In the genomic region with DNA sequence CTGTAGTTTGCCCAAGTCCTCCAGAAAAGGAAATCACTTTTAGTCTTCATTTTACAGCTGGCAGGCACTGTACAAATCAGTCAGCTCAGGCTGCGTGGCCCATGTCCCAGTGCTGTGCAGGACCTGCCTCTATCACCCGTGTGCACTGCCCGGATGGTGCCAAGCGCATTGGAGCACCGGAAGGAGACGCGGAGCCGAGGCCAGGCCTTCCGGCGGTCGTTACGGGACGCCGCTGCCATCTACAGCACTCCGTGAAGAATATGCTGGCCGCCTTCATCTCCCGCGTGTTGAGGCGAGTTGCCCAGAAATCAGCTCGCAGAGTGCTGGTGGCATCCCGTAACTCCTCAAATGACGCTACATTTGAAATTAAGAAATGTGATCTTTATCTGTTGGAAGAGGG, we compare ENCODE assay signal across 17 cellular contexts. TPM values are rescaled to one million over a fixed set of nuclear protein-coding genes. Genes with fewer than 3 reads are reported as not detected.
DNase-seq lines count a peak whose midpoint lies in the region; ATAC-seq and TF ChIP-seq lines count a peak whose summit lies in the region.
"Had no signal": no experiment of that assay in that cellular context is flagged by ENCODE, and none has a peak within 500 bp of the region (broad histone marks: within the 10 kb centered on the region; RNA-seq: fewer than 3 reads in every experiment).

Gene PDHA2, plus strand, starts transcription at position 203 of the 400 bp plus-strand sequence. Its CDS starts 58 bp downstream, at position 261.

- H3K23ac ChIP-seq in H9 (ENCODE audit: insufficient read length, low read depth, low read length) (no peak within 1 kb of the TSS), mesendoderm (ENCODE audit: low read length) (no peak within 1 kb of the TSS)

- no peak within 1 kb of the TSS for H2AFZ ChIP-seq in H9 (ENCODE audit: low read length)
- no peak within 1 kb of the TSS for H2AFZ ChIP-seq in PC-9

- no peak for TF ChIP-seq POLR2A in esophagus muscularis mucosa (IDR thresholded peaks at IDR 0.05; ENCODE audit: low read depth)

- H3K4me3 Mint-ChIP-seq in H9, result no peak within 1 kb of the TSS
- no peak within 1 kb of the TSS for H3K4me3 Mint-ChIP-seq in chondrocyte (ENCODE audit: unreplicated experiment)
- H3K4me3 Mint-ChIP-seq: CD8-positive, alpha-beta memory T cell had no signal

- H3F3A ChIP-seq in PC-9 (ENCODE audit: insufficient read depth, low read depth), result no peaks in the 10 kb centered on the region

- no peaks in the 10 kb centered on the region for H3K9me2 ChIP-seq in PC-9 (ENCODE audit: insufficient read depth)

- H3K4ac ChIP-seq in H9 (ENCODE audit: low read depth, low read length), result no peak within 1 kb of the TSS
- H3K4ac ChIP-seq in mesendoderm (ENCODE audit: low read depth, low read length), result no peak within 1 kb of the TSS

- no TSS peak for BruUV-seq in PC-9 (replicated peaks; lab: Mats Ljungman, UMichigan)

- no peak within 1 kb of the TSS for H4K5ac ChIP-seq in H9 (ENCODE audit: insufficient read length, low read depth, low read length)
- no peak within 1 kb of the TSS for H4K5ac ChIP-seq in mesendoderm (ENCODE audit: low read length)

- no peaks in the 10 kb centered on the region for H3K79me2 ChIP-seq in H9 (ENCODE audit: insufficient read depth, low read length)
- no peaks in the 10 kb centered on the region for H3K79me2 ChIP-seq in mesendoderm (ENCODE audit: control insufficient read depth, insufficient read depth, low read length)
- H3K79me2 ChIP-seq in PC-9 (ENCODE audit: low read depth), result no peaks in the 10 kb centered on the region

- peaks cover 3% of the 10 kb centered on the region; the same call in 1 of the 2 replicates for H3K4me1 ChIP-seq in H9 (ENCODE audit: insufficient read depth, low read length)
- H3K4me1 ChIP-seq in mesendoderm (ENCODE audit: control insufficient read depth, low read depth, low read length), result no peaks in the 10 kb centered on the region
- no peaks in the 10 kb centered on the region for H3K4me1 ChIP-seq in PC-9 (replicated peaks; ENCODE audit: insufficient read depth)
- H3K4me1 ChIP-seq in esophagus muscularis mucosa, result no peaks in the 10 kb centered on the region
- H3K4me1 ChIP-seq: A549 had no signal

- H3K4me3 ChIP-seq in mesendoderm (ENCODE audit: low read length), result no peak within 1 kb of the TSS
- H3K4me3 ChIP-seq in PC-9, result no peak within 1 kb of the TSS
- H3K4me3 ChIP-seq in esophagus muscularis mucosa, result no peak within 1 kb of the TSS
- H3K4me3 ChIP-seq: A549, K562 had no signal

- H3K18ac ChIP-seq in H9 (ENCODE audit: insufficient read length, low read depth, low read length) (no peak within 1 kb of the TSS), mesendoderm (ENCODE audit: low read length) (no peak within 1 kb of the TSS)

- H3K9me3 ChIP-seq in H9 (ENCODE audit: control insufficient read depth, low read depth, low read length), result no peaks in the 10 kb centered on the region
- H3K9me3 ChIP-seq in PC-9 (ENCODE audit: insufficient read depth, low read depth), result no peaks in the 10 kb centered on the region
- H3K9me3 ChIP-seq in esophagus muscularis mucosa, result no peaks in the 10 kb centered on the region
- H3K9me3 ChIP-seq: A549 had no signal

- no peak within 1 kb of the TSS for H2AK5ac ChIP-seq in H9 (ENCODE audit: insufficient read length, low read length)
- no peak within 1 kb of the TSS for H2AK5ac ChIP-seq in mesendoderm (ENCODE audit: low read length)

- DNase-seq in H9 (peak; percentile 26), chondrocyte (ENCODE audit: low spot score) (peak; percentile 70), mesendoderm (no peak), sciatic nerve (ENCODE audit: low spot score) (peak; percentile 42), AG08395 (ENCODE audit: low spot score) (no peak), PC-9 (no peak), COR-L47 (lab: John Stamatoyannopoulos, UW) (no peak), esophagus muscularis mucosa (ENCODE audit: extremely low spot score) (no peak)
- DNase-seq: CD8-positive, alpha-beta memory T cell; DMS 273 treated with DMSO at 0.1 percent for 48 hours had no signal

- H3K79me1 ChIP-seq in H9 (ENCODE audit: insufficient read depth, low read depth, low read length, poor library complexity, severe bottlenecking) (no peaks in the 10 kb centered on the region), mesendoderm (ENCODE audit: low read length) (no peaks in the 10 kb centered on the region)

- H3K9ac ChIP-seq in H9 (ENCODE audit: extremely low read depth, insufficient read length, low read length), result no peak within 1 kb of the TSS
- no peak within 1 kb of the TSS for H3K9ac ChIP-seq in mesendoderm (ENCODE audit: low read length)

- intact Hi-C loops in sciatic nerve (cut with DNase I) (no loop called here), PC-9 (cut with micrococcal nuclease; ENCODE audit: unreplicated experiment) (no loop called here), esophagus muscularis mucosa (cut with DNase I) (no loop called here)

- H3K27ac ChIP-seq in H9 (ENCODE audit: insufficient read length, low read depth, low read length), result no peak within 1 kb of the TSS
- no peak within 1 kb of the TSS for H3K27ac ChIP-seq in mesendoderm (ENCODE audit: low read depth, low read length)
- no peak within 1 kb of the TSS for H3K27ac ChIP-seq in PC-9
- H3K27ac ChIP-seq in esophagus muscularis mucosa (replicated peaks in 1 of 4), result no peak within 1 kb of the TSS
- H3K27ac ChIP-seq: A549 had no signal

- H3K27me3 Mint-ChIP-seq in H9 (ENCODE audit: low read depth) (no peaks in the 10 kb centered on the region), chondrocyte (ENCODE audit: low read depth) (no peaks in the 10 kb centered on the region)
- H3K27me3 Mint-ChIP-seq: CD8-positive, alpha-beta memory T cell had no signal

- peak within 1 kb of the TSS in 1 of 3 experiments; percentile 84; a peak in 2 of 7 replicates for H3K27ac Mint-ChIP-seq in H9
- no peak within 1 kb of the TSS for H3K27ac Mint-ChIP-seq in chondrocyte (ENCODE audit: unreplicated experiment)
- H3K27ac Mint-ChIP-seq: CD8-positive, alpha-beta memory T cell had no signal

- no peak within 1 kb of the TSS for H2BK5ac ChIP-seq in H9 (ENCODE audit: insufficient read length, low read length)
- no peak within 1 kb of the TSS for H2BK5ac ChIP-seq in mesendoderm (ENCODE audit: low read length)

- H3K27me3 ChIP-seq in H9 (ENCODE audit: insufficient read depth, low read length) (no peaks in the 10 kb centered on the region), mesendoderm (ENCODE audit: insufficient read depth, low read length, poor library complexity) (no peaks in the 10 kb centered on the region), PC-9 (ENCODE audit: insufficient read depth, low read depth) (no peaks in the 10 kb centered on the region), esophagus muscularis mucosa (no peaks in the 10 kb centered on the region)

- no peaks in the 10 kb centered on the region for H3K23me2 ChIP-seq in H9 (ENCODE audit: insufficient read length, low read depth, low read length, poor library complexity, severe bottlenecking)

- H4K20me1 ChIP-seq in H9 (ENCODE audit: control insufficient read depth, insufficient read depth, insufficient read length), result no peaks in the 10 kb centered on the region
- H4K20me1 ChIP-seq in PC-9 (ENCODE audit: insufficient read depth), result no peaks in the 10 kb centered on the region

- no peaks in the 10 kb centered on the region; a peak in 3 of 5 replicates for H3K9me3 Mint-ChIP-seq in H9
- no peaks in the 10 kb centered on the region for H3K9me3 Mint-ChIP-seq in chondrocyte (ENCODE audit: low read depth)

- no CpG with 5 or more reads among the region's 22 CpGs for WGBS in H9 (ENCODE audit: extremely low coverage, insufficient read length, low lambda C conversion rate)
- no CpG with 5 or more reads among the region's 22 CpGs for WGBS in mesendoderm (ENCODE audit: extremely low coverage, insufficient coverage, low lambda C conversion rate)
- WGBS in esophagus muscularis mucosa, result 98% methylated on average over 20 of the region's 22 CpGs

- H3K56ac ChIP-seq in H9 (ENCODE audit: insufficient read length, low read depth, low read length) (no peak within 1 kb of the TSS), mesendoderm (ENCODE audit: low read length) (no peak within 1 kb of the TSS)

- H3T11ph ChIP-seq in H9 (ENCODE audit: low read length), result no peak within 1 kb of the TSS

- H2BK15ac ChIP-seq in H9 (ENCODE audit: low read depth, low read length), result no peak within 1 kb of the TSS
- H2BK15ac ChIP-seq in mesendoderm (replicated peaks; ENCODE audit: low read depth), result no peak within 1 kb of the TSS

- no peak within 1 kb of the TSS for H3K14ac ChIP-seq in H9 (ENCODE audit: insufficient read depth, low read length)

- CTCF ChIA-PET in PC-9 (lab: Charles Lee), result no interaction called here

- H4K91ac ChIP-seq in H9 (ENCODE audit: insufficient read length, low read depth, low read length), result no peak within 1 kb of the TSS

- H2BK12ac ChIP-seq in H9 (ENCODE audit: insufficient read length, low read depth, low read length), result no peak within 1 kb of the TSS

- H3K4me2 ChIP-seq in H9 (ENCODE audit: insufficient read depth, insufficient read length, low read length) (no peak within 1 kb of the TSS), mesendoderm (ENCODE audit: low read length) (no peak within 1 kb of the TSS), PC-9 (no peak within 1 kb of the TSS)
- H3K4me2 ChIP-seq: A549 had no signal

- TF ChIP-seq CTCF in H9 (conservative IDR thresholded peaks at IDR 0.05) (no peak), chondrocyte (IDR thresholded peaks at IDR 0.05) (no peak), PC-9 (conservative IDR thresholded peaks at IDR 0.05) (no peak), esophagus muscularis mucosa (IDR thresholded peaks at IDR 0.05) (no peak)

- peaks cover 0 to 11% (median 11%) of the 10 kb centered on the region in 3 experiments; a peak in 4 of 7 replicates for H3K36me3 Mint-ChIP-seq in H9 (ENCODE audit: insufficient read depth in 1 of 3, low read depth in 3 of 3)
- H3K36me3 Mint-ChIP-seq in chondrocyte (ENCODE audit: low read depth), result no peaks in the 10 kb centered on the region
- H3K36me3 Mint-ChIP-seq: CD8-positive, alpha-beta memory T cell had no signal

- H2BK20ac ChIP-seq in H9 (ENCODE audit: low read depth, low read length, poor library complexity, severe bottlenecking), result no peak within 1 kb of the TSS

- no peak for ATAC-seq in sciatic nerve
- ATAC-seq: A549, HCT116, K562 had no signal

- H3K4me1 Mint-ChIP-seq in H9 (peaks cover 26 to 27% of the 10 kb centered on the region in 2 experiments), chondrocyte (ENCODE audit: low read depth) (no peaks in the 10 kb centered on the region)
- H3K4me1 Mint-ChIP-seq: CD8-positive, alpha-beta memory T cell had no signal

- H2BK120ac ChIP-seq in H9 (ENCODE audit: low read depth, low read length, poor library complexity, severe bottlenecking), result no peak within 1 kb of the TSS
- H2BK120ac ChIP-seq in mesendoderm (ENCODE audit: low read depth, low read length), result peak within 1 kb of the TSS; percentile 12

- TF ChIP-seq EP300 in esophagus muscularis mucosa (IDR thresholded peaks at IDR 0.05), result no peak

- no peak within 1 kb of the TSS for H4K8ac ChIP-seq in H9 (replicated peaks; ENCODE audit: insufficient read length, low read depth, low read length)
- no peak within 1 kb of the TSS for H4K8ac ChIP-seq in mesendoderm (ENCODE audit: low read depth, low read length)

- H3K36me3 ChIP-seq in mesendoderm (ENCODE audit: control insufficient read depth, insufficient read depth, low read length) (no peaks in the 10 kb centered on the region), PC-9 (ENCODE audit: low read depth) (no peaks in the 10 kb centered on the region), esophagus muscularis mucosa (no peaks in the 10 kb centered on the region)

- POLR2A ChIA-PET in PC-9 (lab: Charles Lee; ENCODE audit: unreplicated experiment), result no interaction called here

RNA-seq across cellular contexts. Expression of gene PDHA2, which starts in this region (rescaled TPM):
- total RNA-seq in H9 (2021) (not detected in 2 replicates), chondrocyte (not detected in 3 replicates), sciatic nerve (not detected), PC-9 (2021) (not detected in 2 replicates), esophagus muscularis mucosa (not detected)
- not detected for polyA plus RNA-seq in mesendoderm (2013, experiment 1 of 2)
- polyA plus RNA-seq in mesendoderm (2013, experiment 2 of 2), result not detected
- total RNA-seq: CD8-positive, alpha-beta memory T cell; Daoy; H4; K562 had no signal
- polyA plus RNA-seq: A549; AG04450; BJ; CD8-positive, alpha-beta memory T cell; K562 had no signal

Comparison
In these comparisons a context has a peak if more than half of its experiments do, and no peak if none do; other contexts are left out.
1. Peak in DNase-seq in H9; RNA of the gene not detected or under 1 TPM.
2. Peak in DNase-seq in chondrocyte; RNA of the gene not detected or under 1 TPM.
3. Peak in DNase-seq in sciatic nerve; RNA of the gene not detected or under 1 TPM.